29 cellular contexts compared by ENCODE assay signal in the genomic region with DNA sequence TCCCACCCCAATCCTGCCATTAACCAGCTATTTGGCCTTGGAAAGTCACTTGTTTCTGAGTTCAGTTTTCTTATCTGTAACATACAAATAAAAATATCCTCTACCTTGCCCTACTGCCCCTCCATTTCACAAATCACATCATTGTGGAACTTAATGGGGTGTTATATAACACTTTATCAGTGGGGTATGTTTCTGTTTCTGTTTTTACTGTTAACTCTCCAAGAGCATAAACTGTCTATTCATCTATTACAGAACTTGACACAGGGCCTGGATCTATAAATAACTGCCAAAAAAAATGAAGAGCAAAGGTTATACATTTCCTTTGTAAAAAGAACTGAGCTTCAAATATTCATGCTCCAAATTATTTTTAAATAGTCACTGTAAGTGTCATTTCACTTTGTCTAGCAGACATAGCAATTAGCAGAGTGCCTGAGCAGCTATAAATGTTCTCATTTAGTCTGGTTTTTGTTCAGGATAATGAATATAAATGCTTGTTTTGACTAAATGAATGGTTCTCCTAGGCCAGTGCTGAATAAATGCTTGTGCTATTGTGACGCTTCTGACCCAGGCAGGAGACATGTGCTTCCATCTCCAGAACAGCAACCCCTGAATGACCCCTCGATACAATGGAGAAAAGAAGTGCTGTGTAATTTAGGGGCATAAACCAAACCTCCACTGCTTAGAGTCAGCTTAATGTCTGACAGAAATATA. TPM values are rescaled to one million over a fixed set of nuclear protein-coding genes. Genes with fewer than 3 reads are reported as not detected.
A peak's percentile ranks its signal among the peaks of the same experiment; 100 is the strongest.
DNase-seq lines count a peak whose midpoint lies in the region; ATAC-seq and TF ChIP-seq lines count a peak whose summit lies in the region.
"Had no signal": no experiment of that assay in that cellular context is flagged by ENCODE, and none has a peak within 500 bp of the region (broad histone marks: within the 10 kb centered on the region; RNA-seq: fewer than 3 reads in every experiment).

No MANE protein-coding gene starts in this region.

- H3K27ac ChIP-seq in cingulate gyrus (ENCODE audit: low read depth, low read length): peak overlapping the region; percentile 57
- H3K27ac ChIP-seq: neural progenitor cell, parathyroid adenoma, right lobe of liver had no signal

- no peaks in the 10 kb centered on the region for H3K9me3 Mint-ChIP-seq in Calu3 (ENCODE audit: low read depth, unreplicated experiment)
- H3K9me3 Mint-ChIP-seq: activated T-helper 2 cell treated with anti-CD3 and anti-CD28 coated beads, Interferon-gamma antibody, Interleukin-2, Interleukin-4, amounts not matched to agents 10 μg/mL and 5 μg/mL and 100 μg/mL, durations not matched to agents 14 hours and 24 hours and 36 hours; CD4-positive, alpha-beta T cell; neural progenitor cell; stimulated activated memory B cell treated with anti-CD40 and anti-IgM and Interleukin-4, amounts not matched to agents 10 μg/mL and 1 μg/mL and 100 μg/mL, for 72 hours had no signal

- intact Hi-C loops in Right ventricle myocardium inferior (cut with DNase I): no loop called here
- intact Hi-C loops in cardiac septum (cut with DNase I): no loop called here
- intact Hi-C loops in Calu3 (cut with micrococcal nuclease; ENCODE audit: unreplicated experiment): no loop called here

- no peak for TF ChIP-seq CTCF in Calu3 (IDR thresholded peaks at IDR 0.05; ENCODE audit: unreplicated experiment)

- no peak overlapping the region for H3K4me3 Mint-ChIP-seq in Calu3 (ENCODE audit: low read depth, unreplicated experiment)
- H3K4me3 Mint-ChIP-seq: activated naive CD8-positive, alpha-beta T cell; CD4-positive, alpha-beta T cell; neural progenitor cell; stimulated activated memory B cell treated with anti-CD40 and anti-IgM and Interleukin-4, amounts not matched to agents 10 μg/mL and 1 μg/mL and 100 μg/mL, for 72 hours had no signal

- DNase-seq in Right ventricle myocardium inferior (ENCODE audit: missing footprints) (no peak), cardiac septum (ENCODE audit: low spot score) (no peak), medulla oblongata (ENCODE audit: extremely low spot score) (peak; percentile 92), NCI-H524 (lab: John Stamatoyannopoulos, UW) (no peak), NCI-H187 (lab: John Stamatoyannopoulos, UW) (no peak), Calu3 (no peak), SIG-M5 treated with dmso at 0.1 percent for 504 hours (lab: John Stamatoyannopoulos, UW; ENCODE audit: unreplicated experiment) (no peak)
- DNase-seq: activated CD4-positive, alpha-beta T cell treated with anti-CD3 and anti-CD28 coated beads, Interleukin-2, amount 50 U/mL, for 48 hours; activated CD8-positive, alpha-beta memory T cell treated with anti-CD3 and anti-CD28 coated beads, Interleukin-2, amount 50 U/mL, for 48 hours; CD4-positive, alpha-beta T cell; cerebellar nuclear complex; EL; glutamatergic neuron; KBM-7; MM.1S; NCI-H446; right lobe of liver; SIG-M5; stimulated activated CD4-positive, alpha-beta T cell treated with anti-CD3 and anti-CD28 coated beads, Interleukin-4, amount 100 ng/mL, for 4 hours; T-helper 1 cell had no signal

- peak; percentile 40 for ATAC-seq in Right ventricle myocardium inferior
- ATAC-seq: stimulated activated memory B cell treated with anti-CD40 and anti-IgM and Interleukin-4, amounts not matched to agents 10 μg/mL and 1 μg/mL and 100 μg/mL, for 72 hours had no signal

- H3K27ac Mint-ChIP-seq in Calu3 (ENCODE audit: unreplicated experiment): no peak overlapping the region
- H3K27ac Mint-ChIP-seq: activated naive CD8-positive, alpha-beta T cell; activated T-helper 2 cell treated with anti-CD3 and anti-CD28 coated beads, Interferon-gamma antibody, Interleukin-2, Interleukin-4, amounts not matched to agents 10 μg/mL and 5 μg/mL and 100 μg/mL, durations not matched to agents 14 hours and 24 hours and 36 hours; CD4-positive, alpha-beta T cell; stimulated activated memory B cell treated with anti-CD40 and anti-IgM and Interleukin-4, amounts not matched to agents 10 μg/mL and 1 μg/mL and 100 μg/mL, for 72 hours had no signal

- H3K36me3 Mint-ChIP-seq in Calu3 (ENCODE audit: insufficient read depth, unreplicated experiment): no peaks in the 10 kb centered on the region
- H3K36me3 Mint-ChIP-seq: neural progenitor cell; stimulated activated memory B cell treated with anti-CD40 and anti-IgM and Interleukin-4, amounts not matched to agents 10 μg/mL and 1 μg/mL and 100 μg/mL, for 72 hours had no signal

- CTCF ChIA-PET in Calu3 (lab: Charles Lee): interaction anchor here (1.9 kb wide), 1 partner anchor 17 kb away, joined by 6 read pairs; no protein-coding TSS in a partner anchor

- H3K27me3 Mint-ChIP-seq in Calu3 (ENCODE audit: unreplicated experiment): peaks cover under 1% of the 10 kb centered on the region
- H3K27me3 Mint-ChIP-seq: activated naive CD8-positive, alpha-beta T cell; CD4-positive, alpha-beta T cell; stimulated activated memory B cell treated with anti-CD40 and anti-IgM and Interleukin-4, amounts not matched to agents 10 μg/mL and 1 μg/mL and 100 μg/mL, for 72 hours had no signal

- no TSS peak for BruUV-seq in Calu3 (replicated peaks; lab: Mats Ljungman, UMichigan)

- H3K4me1 Mint-ChIP-seq in Calu3 (ENCODE audit: low read depth, unreplicated experiment): peaks cover 9% of the 10 kb centered on the region
- H3K4me1 Mint-ChIP-seq: stimulated activated memory B cell treated with anti-CD40 and anti-IgM and Interleukin-4, amounts not matched to agents 10 μg/mL and 1 μg/mL and 100 μg/mL, for 72 hours had no signal

RNA-seq across cellular contexts. Expression of gene PIGM, which starts 7.4 kb away (rescaled TPM):
- 2.4 TPM for total RNA-seq in Right ventricle myocardium inferior
- total RNA-seq in cardiac septum: 2.3 TPM
- total RNA-seq in Calu3 (2022): 13.2 and 14.1 TPM in 2 replicates

RNA-seq across cellular contexts. Expression of gene KCNJ10, which starts 45.6 kb away (rescaled TPM):
- total RNA-seq in Right ventricle myocardium inferior (not detected), cardiac septum (0.05 TPM), Calu3 (2022) (not detected in 2 replicates)
- total RNA-seq: activated T-helper 2 cell treated with anti-CD3 and anti-CD28 coated beads, Interferon-gamma antibody, Interleukin-2, Interleukin-4, amounts not matched to agents 10 μg/mL and 5 μg/mL and 100 μg/mL, durations not matched to agents 14 hours and 24 hours and 36 hours; CD4-positive, alpha-beta T cell; endothelial cell of umbilical vein had no signal

RNA-seq across cellular contexts. Expression of gene KCNJ9, which starts 57.0 kb away (rescaled TPM):
- not detected for total RNA-seq in Right ventricle myocardium inferior
- total RNA-seq in cardiac septum: not detected
- total RNA-seq in Calu3 (2022): not detected in 2 replicates
- total RNA-seq: activated T-helper 2 cell treated with anti-CD3 and anti-CD28 coated beads, Interferon-gamma antibody, Interleukin-2, Interleukin-4, amounts not matched to agents 10 μg/mL and 5 μg/mL and 100 μg/mL, durations not matched to agents 14 hours and 24 hours and 36 hours; CD4-positive, alpha-beta T cell; endothelial cell of umbilical vein; kidney epithelial cell; lung; right lobe of liver had no signal
